In genomic region chr1:193310569-193310968, GRCh38 we compare ENCODE assay signal across 19 cellular contexts.
DNase-seq lines count a peak whose midpoint lies in the region; ATAC-seq and TF ChIP-seq lines count a peak whose summit lies in the region.
"Had no signal": no experiment of that assay in that cellular context is flagged by ENCODE, and none has a peak within 500 bp of the region (broad histone marks: within the 10 kb centered on the region; RNA-seq: fewer than 3 reads in every experiment).

No MANE protein-coding gene starts in this region.

- no peak for ATAC-seq in T-helper 17 cell
- ATAC-seq in GM18858 (IDR thresholded peaks at IDR 0.05; ENCODE audit: unreplicated experiment) = no peak
- ATAC-seq: activated naive CD4-positive, alpha-beta T cell treated with anti-CD3 and anti-CD28 coated beads, Interleukin-2, amount 50 U/mL, for 72 hours; body of pancreas; heart left ventricle had no signal

- TF ChIP-seq CTCF in type B pancreatic cell (conservative IDR thresholded peaks at IDR 0.05) = no peak
- no peak for TF ChIP-seq CTCF in left ventricle myocardium inferior (IDR thresholded peaks at IDR 0.05; ENCODE audit: borderline replicate concordance)

- H3K36me3 Mint-ChIP-seq in activated CD4-positive, alpha-beta T cell treated with anti-CD3 and anti-CD28 coated beads, Interleukin-2, amount 10 ng/mL, durations not matched to agents 7 days and 5 days (ENCODE audit: low read depth) = no peaks in the 10 kb centered on the region
- H3K36me3 Mint-ChIP-seq in T-helper 17 cell (ENCODE audit: low read depth) (no peaks in the 10 kb centered on the region), type B pancreatic cell (no peaks in the 10 kb centered on the region)
- H3K36me3 Mint-ChIP-seq: activated naive CD4-positive, alpha-beta T cell treated with anti-CD3 and anti-CD28 coated beads, Interleukin-2, amount 50 U/mL, for 72 hours had no signal

- H3K9me3 Mint-ChIP-seq in activated CD4-positive, alpha-beta T cell treated with anti-CD3 and anti-CD28 coated beads, Interleukin-2, amount 10 ng/mL, durations not matched to agents 7 days and 5 days = no peaks in the 10 kb centered on the region
- no peaks in the 10 kb centered on the region for H3K9me3 Mint-ChIP-seq in type B pancreatic cell
- H3K9me3 Mint-ChIP-seq: activated naive CD4-positive, alpha-beta T cell treated with anti-CD3 and anti-CD28 coated beads, Interleukin-2, amount 50 U/mL, for 72 hours; dendritic cell treated with granulocyte-macrophage colony-stimulating factor and Interleukin-4, amounts not matched to agents 40 ng/mL and 50 ng/mL, for 4 days had no signal

- H3K27me3 ChIP-seq in SJCRH30 = no peaks in the 10 kb centered on the region
- no peaks in the 10 kb centered on the region for H3K27me3 ChIP-seq in left ventricle myocardium inferior (ENCODE audit: low read depth)
- H3K27me3 ChIP-seq: body of pancreas, esophagus squamous epithelium, heart left ventricle, neutrophil, tibial nerve had no signal

- H3K4me1 Mint-ChIP-seq in activated CD4-positive, alpha-beta T cell treated with anti-CD3 and anti-CD28 coated beads, Interleukin-2, amount 10 ng/mL, durations not matched to agents 7 days and 5 days = peaks cover 17% of the 10 kb centered on the region
- H3K4me1 Mint-ChIP-seq in T-helper 17 cell (peaks cover 19% of the 10 kb centered on the region), type B pancreatic cell (ENCODE audit: unreplicated experiment) (peaks cover 16% of the 10 kb centered on the region)

- H3K36me3 ChIP-seq in SJCRH30 (no peaks in the 10 kb centered on the region), left ventricle myocardium inferior (no peaks in the 10 kb centered on the region)
- H3K36me3 ChIP-seq: esophagus squamous epithelium, heart left ventricle, neutrophil, tibial nerve had no signal

- H3K27ac ChIP-seq in SJCRH30 (no peak overlapping the region), left ventricle myocardium inferior (replicated peaks) (no peak overlapping the region)
- H3K27ac ChIP-seq: body of pancreas, C4-2B, esophagus squamous epithelium, heart left ventricle, neutrophil, tibial nerve had no signal

- H3K4me1 ChIP-seq in SJCRH30 = no peaks in the 10 kb centered on the region
- H3K4me1 ChIP-seq in left ventricle myocardium inferior = no peaks in the 10 kb centered on the region
- H3K4me1 ChIP-seq: body of pancreas, esophagus squamous epithelium, heart left ventricle, tibial nerve had no signal

- POLR2A ChIA-PET in activated CD4-positive, alpha-beta T cell treated with anti-CD3 and anti-CD28 coated beads, Interleukin-2, amount 10 ng/mL, durations not matched to agents 7 days and 5 days (lab: Charles Lee) = no interaction called here

- DNase-seq in activated CD4-positive, alpha-beta T cell treated with anti-CD3 and anti-CD28 coated beads, Interleukin-2, amount 10 ng/mL, durations not matched to agents 7 days and 5 days = no peak
- no peak for DNase-seq in activated CD4-positive, alpha-beta T cell treated with anti-CD3 and anti-CD28 coated beads for 1 hour
- DNase-seq in NCI-H2107 treated with DMSO at 0.1 percent for 48 hours (lab: John Stamatoyannopoulos, UW; ENCODE audit: unreplicated experiment) = peak; percentile 91
- DNase-seq in T-helper 17 cell = no peak
- no peak for DNase-seq in type B pancreatic cell (ENCODE audit: extremely low spot score, unreplicated experiment)
- DNase-seq in SJCRH30 = no peak
- DNase-seq in left ventricle myocardium inferior = no peak
- DNase-seq: activated CD4-positive, alpha-beta T cell treated with anti-CD3 and anti-CD28 coated beads for 4 hours; esophagus squamous epithelium; heart left ventricle; mesendoderm; stimulated activated CD4-positive, alpha-beta T cell treated with anti-CD3 and anti-CD28 coated beads, Interleukin-4, amount 100 ng/mL, for 4 hours had no signal

- H3K4me3 Mint-ChIP-seq in activated CD4-positive, alpha-beta T cell treated with anti-CD3 and anti-CD28 coated beads, Interleukin-2, amount 10 ng/mL, durations not matched to agents 7 days and 5 days = no peak overlapping the region
- peak overlapping the region; percentile 71 for H3K4me3 Mint-ChIP-seq in T-helper 17 cell
- peak overlapping the region; percentile 40 for H3K4me3 Mint-ChIP-seq in type B pancreatic cell
- H3K4me3 Mint-ChIP-seq: dendritic cell treated with granulocyte-macrophage colony-stimulating factor and Interleukin-4, amounts not matched to agents 40 ng/mL and 50 ng/mL, for 4 days had no signal

- peak overlapping the region; percentile 16 for H3K27ac Mint-ChIP-seq in activated CD4-positive, alpha-beta T cell treated with anti-CD3 and anti-CD28 coated beads, Interleukin-2, amount 10 ng/mL, durations not matched to agents 7 days and 5 days
- H3K27ac Mint-ChIP-seq in T-helper 17 cell (peak overlapping the region; percentile 19), type B pancreatic cell (peak overlapping the region; percentile 70)
- H3K27ac Mint-ChIP-seq: activated naive CD4-positive, alpha-beta T cell treated with anti-CD3 and anti-CD28 coated beads, Interleukin-2, amount 50 U/mL, for 72 hours; dendritic cell treated with granulocyte-macrophage colony-stimulating factor and Interleukin-4, amounts not matched to agents 40 ng/mL and 50 ng/mL, for 4 days had no signal

- CTCF ChIA-PET in activated CD4-positive, alpha-beta T cell treated with anti-CD3 and anti-CD28 coated beads, Interleukin-2, amount 10 ng/mL, durations not matched to agents 7 days and 5 days (lab: Charles Lee) = no interaction called here

- no peaks in the 10 kb centered on the region for H3K9me3 ChIP-seq in T-helper 17 cell (ENCODE audit: control insufficient read depth, low read length, poor library complexity, severe bottlenecking)
- no peaks in the 10 kb centered on the region for H3K9me3 ChIP-seq in SJCRH30 (replicated peaks)
- H3K9me3 ChIP-seq in left ventricle myocardium inferior (replicated peaks) = no peaks in the 10 kb centered on the region
- H3K9me3 ChIP-seq: body of pancreas, esophagus squamous epithelium, heart left ventricle, neutrophil, tibial nerve had no signal

- H3K27me3 Mint-ChIP-seq in activated CD4-positive, alpha-beta T cell treated with anti-CD3 and anti-CD28 coated beads, Interleukin-2, amount 10 ng/mL, durations not matched to agents 7 days and 5 days = peaks cover 1% of the 10 kb centered on the region
- H3K27me3 Mint-ChIP-seq in T-helper 17 cell = no peaks in the 10 kb centered on the region
- no peaks in the 10 kb centered on the region for H3K27me3 Mint-ChIP-seq in type B pancreatic cell
- H3K27me3 Mint-ChIP-seq: dendritic cell treated with granulocyte-macrophage colony-stimulating factor and Interleukin-4, amounts not matched to agents 40 ng/mL and 50 ng/mL, for 4 days had no signal

- intact Hi-C loops in left ventricle myocardium inferior (cut with micrococcal nuclease) = no loop called here

- no peak overlapping the region for H3K4me3 ChIP-seq in SJCRH30
- no peak overlapping the region for H3K4me3 ChIP-seq in left ventricle myocardium inferior
- H3K4me3 ChIP-seq: body of pancreas, esophagus squamous epithelium, heart left ventricle, tibial nerve had no signal

Comparison
In these comparisons a context has a peak if more than half of its experiments do, and no peak if none do; other contexts are left out.
1. H3K27ac Mint-ChIP-seq: peak in every context shown above with its lines; median percentile 70 in type B pancreatic cell; 19 in T-helper 17 cell; 16 in activated CD4-positive, alpha-beta T cell treated with anti-CD3 and anti-CD28 coated beads, Interleukin-2, amount 10 ng/mL, durations not matched to agents 7 days and 5 days.